In the genomic region with DNA sequence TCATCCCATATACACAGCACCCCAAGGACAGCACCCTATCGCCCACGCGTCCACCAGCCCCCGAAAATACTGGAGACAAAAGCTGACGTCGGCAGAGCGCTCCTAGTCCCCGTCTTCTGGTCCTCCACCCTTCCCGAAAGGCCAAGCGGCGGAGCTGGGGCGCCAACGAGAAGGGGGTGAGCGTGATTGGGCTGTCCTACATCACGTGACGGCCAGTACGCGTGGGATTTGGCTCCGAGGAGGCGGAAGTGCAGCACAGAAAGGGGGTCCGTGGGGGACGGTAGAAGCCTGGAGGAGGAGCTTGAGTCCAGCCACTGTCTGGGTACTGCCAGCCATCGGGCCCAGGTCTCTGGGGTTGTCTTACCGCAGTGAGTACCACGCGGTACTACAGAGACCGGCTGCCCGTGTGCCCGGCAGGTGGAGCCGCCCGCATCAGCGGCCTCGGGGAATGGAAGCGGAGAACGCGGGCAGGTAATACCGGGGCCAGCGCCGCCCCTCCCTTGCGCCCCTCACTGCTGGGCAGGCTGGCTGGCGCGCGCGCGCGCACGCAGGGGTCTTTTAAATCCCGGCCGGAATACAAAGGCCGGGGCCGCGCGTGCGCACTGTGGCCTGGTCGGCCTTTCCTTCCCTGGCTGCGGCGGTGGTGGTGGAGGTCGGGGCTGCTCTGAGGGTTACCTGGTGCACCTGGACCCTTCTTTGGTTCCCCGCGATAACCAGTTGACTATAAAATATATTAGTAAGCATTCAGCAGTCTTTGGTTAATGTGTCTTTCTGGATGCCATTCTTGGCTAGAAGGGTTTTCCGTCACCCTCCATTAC, we compare ENCODE assay signal across 1 cellular context.
A peak's percentile ranks its signal among the peaks of the same experiment; 100 is the strongest.
TF ChIP-seq lines count a peak whose summit lies in the region.

TSS of gene TDG (plus strand) at position 283 of the 818 bp plus-strand sequence. CDS start at position 449, 166 bp downstream.

TF ChIP-seq in K562, 482 proteins besides CTCF, POLR2A, EP300 and RAD21 (continued from another document and continues in another):
- TF ChIP-seq, protein P1, sequence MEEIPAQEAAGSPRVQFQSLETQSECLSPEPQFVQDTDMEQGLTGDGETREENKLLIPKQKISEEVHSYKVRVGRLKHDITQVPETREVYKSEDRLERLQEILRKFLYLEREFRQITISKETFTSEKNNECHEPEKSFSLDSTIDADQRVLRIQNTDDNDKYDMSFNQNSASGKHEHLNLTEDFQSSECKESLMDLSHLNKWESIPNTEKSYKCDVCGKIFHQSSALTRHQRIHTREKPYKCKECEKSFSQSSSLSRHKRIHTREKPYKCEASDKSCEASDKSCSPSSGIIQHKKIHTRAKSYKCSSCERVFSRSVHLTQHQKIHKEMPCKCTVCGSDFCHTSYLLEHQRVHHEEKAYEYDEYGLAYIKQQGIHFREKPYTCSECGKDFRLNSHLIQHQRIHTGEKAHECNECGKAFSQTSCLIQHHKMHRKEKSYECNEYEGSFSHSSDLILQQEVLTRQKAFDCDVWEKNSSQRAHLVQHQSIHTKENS (CRISPR knock-in tag; IDR thresholded peaks at IDR 0.05) = no peak
- TF ChIP-seq ZFX (CRISPR knock-in tag; IDR thresholded peaks at IDR 0.05) (peak; percentile 93), ZNF121 (CRISPR knock-in tag; conservative IDR thresholded peaks at IDR 0.05) (no peak), CBFA2T2 (conservative IDR thresholded peaks at IDR 0.05) (peak; percentile 91), CHD1 (IDR thresholded peaks at IDR 0.05; ENCODE audit: low read length) (peak; percentile 69), E2F5 (CRISPR knock-in tag; IDR thresholded peaks at IDR 0.05) (0 out of 2 replicates have a peak, but pooled peaks have one; percentile 21), CBX5 (IDR thresholded peaks at IDR 0.05; ENCODE audit: borderline replicate concordance, low read depth) (no peak), ESRRB (CRISPR knock-in tag; IDR thresholded peaks at IDR 0.05; ENCODE audit: borderline replicate concordance) (no peak), NRF1 (conservative IDR thresholded peaks at IDR 0.05 in 1 of 2, IDR thresholded peaks at IDR 0.05 in 1 of 2) (peak; percentile 95 to 96), ZNF239 (CRISPR knock-in tag; IDR thresholded peaks at IDR 0.05) (no peak), ZNF766 (CRISPR knock-in tag; conservative IDR thresholded peaks at IDR 0.05) (no peak), DACH1 (IDR thresholded peaks at IDR 0.05; ENCODE audit: partially characterized antibody) (no peak), TBP (optimal IDR thresholded peaks at IDR 0.05; ENCODE audit: low read depth, low read length) (peak; percentile 79), TAF1 (IDR thresholded peaks at IDR 0.05; ENCODE audit: control insufficient read depth, extremely low read depth, insufficient read depth, low read length, severe bottlenecking) (peak; percentile 83), CTBP1 (IDR thresholded peaks at IDR 0.05; ENCODE audit: borderline replicate concordance) (peak; percentile 88), ZKSCAN1 (IDR thresholded peaks at IDR 0.05; ENCODE audit: low read depth, low read length) (0 out of 2 replicates have a peak, but pooled peaks have one; percentile 34), SAFB2 (IDR thresholded peaks at IDR 0.05; ENCODE audit: borderline replicate concordance, low read depth, low read length, severe bottlenecking) (no peak), SNIP1 (IDR thresholded peaks at IDR 0.05; ENCODE audit: low read depth) (peak; percentile 54; the same call in 1 of the 2 replicates), MEF2A (IDR thresholded peaks at IDR 0.05; ENCODE audit: control insufficient read depth, low read depth, low read length) (no peak), PHF21A (IDR thresholded peaks at IDR 0.05; ENCODE audit: borderline replicate concordance, low read depth) (0 out of 2 replicates have a peak, but pooled peaks have one; percentile 5), PHF8 (IDR thresholded peaks at IDR 0.05; ENCODE audit: borderline replicate concordance, low read length) (peak; percentile 98), ZNF212 (CRISPR knock-in tag; IDR thresholded peaks at IDR 0.05) (no peak), USF2 (CRISPR knock-in tag; IDR thresholded peaks at IDR 0.05) (peak; percentile 99), POLR2AphosphoS5 (IDR thresholded peaks at IDR 0.05; ENCODE audit: control insufficient read depth, insufficient read depth, low read depth, low read length) (peak; percentile 82), E2F1 (CRISPR knock-in tag; IDR thresholded peaks at IDR 0.05) (peak; percentile 60; the same call in 1 of the 2 replicates), POLR2H (tag; IDR thresholded peaks at IDR 0.05; ENCODE audit: low read depth) (peak; percentile 78), GTF2B (IDR thresholded peaks at IDR 0.05; ENCODE audit: extremely low read depth, insufficient read length) (peak; percentile 12), ZNF431 (CRISPR knock-in tag; IDR thresholded peaks at IDR 0.05) (peak; percentile 72), PURB (CRISPR knock-in tag; IDR thresholded peaks at IDR 0.05; ENCODE audit: low read depth) (no peak), SIN3B (IDR thresholded peaks at IDR 0.05; ENCODE audit: low read depth) (peak; percentile 90), XRCC4 (IDR thresholded peaks at IDR 0.05; ENCODE audit: extremely low read depth, insufficient read depth, insufficient read length) (no peak), RBBP5 (IDR thresholded peaks at IDR 0.05; ENCODE audit: borderline replicate concordance, insufficient read depth, low read length, poor library complexity, severe bottlenecking) (peak; percentile 96), PREB (CRISPR knock-in tag; IDR thresholded peaks at IDR 0.05) (no peak), FIP1L1 (IDR thresholded peaks at IDR 0.05; ENCODE audit: low read depth, low read length, poor library complexity, severe bottlenecking) (peak; percentile 66), ZBTB1 (CRISPR knock-in tag; IDR thresholded peaks at IDR 0.05; ENCODE audit: borderline replicate concordance, low read depth) (peak; percentile 81; the same call in 1 of the 2 replicates), PCBP2 (IDR thresholded peaks at IDR 0.05; ENCODE audit: low read depth, low read length, poor library complexity, severe bottlenecking) (no peak), CBX3 (IDR thresholded peaks at IDR 0.05; ENCODE audit: borderline replicate concordance in 1 of 2, low read length in 2 of 2) (peak in 1 of 2 experiments; percentile 66; a peak in 1 of 3 replicates), U2AF1 (optimal IDR thresholded peaks at IDR 0.05; ENCODE audit: low read depth, low read length) (no peak), KHSRP (IDR thresholded peaks at IDR 0.05) (no peak)
- TF ChIP-seq, protein P2, sequence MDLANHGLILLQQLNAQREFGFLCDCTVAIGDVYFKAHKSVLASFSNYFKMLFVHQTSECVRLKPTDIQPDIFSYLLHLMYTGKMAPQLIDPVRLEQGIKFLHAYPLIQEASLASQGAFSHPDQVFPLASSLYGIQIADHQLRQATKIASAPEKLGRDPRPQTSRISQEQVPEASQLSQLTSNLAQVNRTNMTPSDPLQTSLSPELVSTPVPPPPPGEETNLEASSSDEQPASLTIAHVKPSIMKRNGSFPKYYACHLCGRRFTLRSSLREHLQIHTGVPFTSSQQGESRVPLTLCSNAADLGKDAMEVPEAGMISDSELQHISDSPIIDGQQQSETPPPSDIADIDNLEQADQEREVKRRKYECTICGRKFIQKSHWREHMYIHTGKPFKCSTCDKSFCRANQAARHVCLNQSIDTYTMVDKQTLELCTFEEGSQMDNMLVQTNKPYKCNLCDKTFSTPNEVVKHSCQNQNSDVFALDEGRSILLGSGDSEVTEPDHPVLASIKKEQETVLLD (IDR thresholded peaks at IDR 0.05) = 0 out of 2 replicates have a peak, but pooled peaks have one; percentile 81
- TF ChIP-seq, protein P3, sequence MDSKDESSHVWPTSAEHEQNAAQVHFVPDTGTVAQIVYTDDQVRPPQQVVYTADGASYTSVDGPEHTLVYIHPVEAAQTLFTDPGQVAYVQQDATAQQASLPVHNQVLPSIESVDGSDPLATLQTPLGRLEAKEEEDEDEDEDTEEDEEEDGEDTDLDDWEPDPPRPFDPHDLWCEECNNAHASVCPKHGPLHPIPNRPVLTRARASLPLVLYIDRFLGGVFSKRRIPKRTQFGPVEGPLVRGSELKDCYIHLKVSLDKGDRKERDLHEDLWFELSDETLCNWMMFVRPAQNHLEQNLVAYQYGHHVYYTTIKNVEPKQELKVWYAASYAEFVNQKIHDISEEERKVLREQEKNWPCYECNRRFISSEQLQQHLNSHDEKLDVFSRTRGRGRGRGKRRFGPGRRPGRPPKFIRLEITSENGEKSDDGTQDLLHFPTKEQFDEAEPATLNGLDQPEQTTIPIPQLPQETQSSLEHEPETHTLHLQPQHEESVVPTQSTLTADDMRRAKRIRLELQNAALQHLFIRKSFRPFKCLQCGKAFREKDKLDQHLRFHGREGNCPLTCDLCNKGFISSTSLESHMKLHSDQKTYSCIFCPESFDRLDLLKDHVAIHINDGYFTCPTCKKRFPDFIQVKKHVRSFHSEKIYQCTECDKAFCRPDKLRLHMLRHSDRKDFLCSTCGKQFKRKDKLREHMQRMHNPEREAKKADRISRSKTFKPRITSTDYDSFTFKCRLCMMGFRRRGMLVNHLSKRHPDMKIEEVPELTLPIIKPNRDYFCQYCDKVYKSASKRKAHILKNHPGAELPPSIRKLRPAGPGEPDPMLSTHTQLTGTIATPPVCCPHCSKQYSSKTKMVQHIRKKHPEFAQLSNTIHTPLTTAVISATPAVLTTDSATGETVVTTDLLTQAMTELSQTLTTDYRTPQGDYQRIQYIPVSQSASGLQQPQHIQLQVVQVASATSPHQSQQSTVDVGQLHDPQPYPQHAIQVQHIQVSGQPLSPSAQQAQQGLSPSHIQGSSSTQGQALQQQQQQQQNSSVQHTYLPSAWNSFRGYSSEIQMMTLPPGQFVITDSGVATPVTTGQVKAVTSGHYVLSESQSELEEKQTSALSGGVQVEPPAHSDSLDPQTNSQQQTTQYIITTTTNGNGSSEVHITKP (IDR thresholded peaks at IDR 0.05; ENCODE audit: partially characterized antibody) = peak; percentile 32
- TF ChIP-seq, protein P4, sequence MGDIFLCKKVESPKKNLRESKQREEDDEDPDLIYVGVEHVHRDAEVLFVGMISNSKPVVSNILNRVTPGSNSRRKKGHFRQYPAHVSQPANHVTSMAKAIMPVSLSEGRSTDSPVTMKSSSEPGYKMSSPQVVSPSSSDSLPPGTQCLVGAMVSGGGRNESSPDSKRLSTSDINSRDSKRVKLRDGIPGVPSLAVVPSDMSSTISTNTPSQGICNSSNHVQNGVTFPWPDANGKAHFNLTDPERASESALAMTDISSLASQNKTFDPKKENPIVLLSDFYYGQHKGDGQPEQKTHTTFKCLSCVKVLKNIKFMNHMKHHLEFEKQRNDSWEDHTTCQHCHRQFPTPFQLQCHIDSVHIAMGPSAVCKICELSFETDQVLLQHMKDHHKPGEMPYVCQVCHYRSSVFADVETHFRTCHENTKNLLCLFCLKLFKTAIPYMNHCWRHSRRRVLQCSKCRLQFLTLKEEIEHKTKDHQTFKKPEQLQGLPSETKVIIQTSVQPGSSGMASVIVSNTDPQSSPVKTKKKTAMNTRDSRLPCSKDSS (IDR thresholded peaks at IDR 0.05; ENCODE audit: low read depth, partially characterized antibody) = no peak
- TF ChIP-seq, protein P5, sequence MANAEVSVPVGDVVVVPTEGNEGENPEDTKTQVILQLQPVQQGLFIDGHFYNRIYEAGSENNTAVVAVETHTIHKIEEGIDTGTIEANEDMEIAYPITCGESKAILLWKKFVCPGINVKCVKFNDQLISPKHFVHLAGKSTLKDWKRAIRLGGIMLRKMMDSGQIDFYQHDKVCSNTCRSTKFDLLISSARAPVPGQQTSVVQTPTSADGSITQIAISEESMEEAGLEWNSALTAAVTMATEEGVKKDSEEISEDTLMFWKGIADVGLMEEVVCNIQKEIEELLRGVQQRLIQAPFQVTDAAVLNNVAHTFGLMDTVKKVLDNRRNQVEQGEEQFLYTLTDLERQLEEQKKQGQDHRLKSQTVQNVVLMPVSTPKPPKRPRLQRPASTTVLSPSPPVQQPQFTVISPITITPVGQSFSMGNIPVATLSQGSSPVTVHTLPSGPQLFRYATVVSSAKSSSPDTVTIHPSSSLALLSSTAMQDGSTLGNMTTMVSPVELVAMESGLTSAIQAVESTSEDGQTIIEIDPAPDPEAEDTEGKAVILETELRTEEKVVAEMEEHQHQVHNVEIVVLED (CRISPR knock-in tag; IDR thresholded peaks at IDR 0.05) = 0 out of 2 replicates have a peak, but pooled peaks have one; percentile 19
- TF ChIP-seq, protein P6, sequence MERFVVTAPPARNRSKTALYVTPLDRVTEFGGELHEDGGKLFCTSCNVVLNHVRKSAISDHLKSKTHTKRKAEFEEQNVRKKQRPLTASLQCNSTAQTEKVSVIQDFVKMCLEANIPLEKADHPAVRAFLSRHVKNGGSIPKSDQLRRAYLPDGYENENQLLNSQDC (CRISPR knock-in tag; IDR thresholded peaks at IDR 0.05) = no peak
